ENCODE assay signal across 19 cellular contexts in the genomic region with DNA sequence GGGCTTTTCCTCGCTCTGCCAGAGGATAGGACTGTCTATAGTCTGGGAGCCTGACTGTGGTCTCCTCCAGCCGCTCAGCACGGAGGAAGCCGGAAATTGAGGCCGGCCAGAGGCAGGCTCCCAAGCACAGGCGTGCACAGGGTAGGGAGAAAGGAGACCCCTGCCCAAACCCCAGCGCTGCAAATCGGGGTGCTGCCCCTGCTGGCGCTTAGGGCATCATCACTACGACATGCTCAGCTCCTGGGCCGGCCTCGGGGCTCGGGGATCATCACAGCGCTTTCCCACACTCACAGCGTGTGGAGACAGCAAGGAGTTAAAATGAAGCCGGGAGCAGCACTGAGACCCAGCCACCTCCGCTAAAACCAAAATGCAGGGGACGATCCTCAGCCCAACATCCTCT.
A peak's percentile ranks its signal among the peaks of the same experiment; 100 is the strongest.
DNase-seq lines count a peak whose midpoint lies in the region; ATAC-seq and TF ChIP-seq lines count a peak whose summit lies in the region.
"Had no signal": no experiment of that assay in that cellular context is flagged by ENCODE, and none has a peak within 500 bp of the region (broad histone marks: within the 10 kb centered on the region; RNA-seq: fewer than 3 reads in every experiment).

No MANE protein-coding gene starts in this region.

- DNase-seq in SK-N-SH (peak; percentile 39), endothelial cell (ENCODE audit: low spot score) (peak; percentile 25), nephron progenitor cell (peak; percentile 50), thoracic aorta (ENCODE audit: low spot score) (no peak), GM13977 (ENCODE audit: low spot score) (no peak)
- no peak for DNase-seq in activated naive CD4-positive, alpha-beta T cell treated with anti-CD3 and anti-CD28 coated beads for 36 hours
- DNase-seq: CD8-positive, alpha-beta T cell; GDM1; GM23248; NCI-H2081 treated with DMSO at 0.1 percent for 48 hours; NCI-H510A; Right ventricle myocardium superior had no signal

- H3K9me3 ChIP-seq in SK-N-SH: no peaks in the 10 kb centered on the region
- no peaks in the 10 kb centered on the region for H3K9me3 ChIP-seq in thoracic aorta
- H3K9me3 ChIP-seq: BLaER1 had no signal

- H3K27ac ChIP-seq in SK-N-SH (ENCODE audit: low read depth in 2 of 2, low read length in 1 of 2) (no peak overlapping the region), thoracic aorta (peak overlapping the region; percentile 97)
- H3K27ac ChIP-seq: 22Rv1, BLaER1, GM23248, KMS-11 had no signal

- H3K4me1 Mint-ChIP-seq in endothelial cell (ENCODE audit: unreplicated experiment) (peaks cover 18% of the 10 kb centered on the region), nephron progenitor cell (peaks cover 70% of the 10 kb centered on the region)
- peaks cover 6% of the 10 kb centered on the region for H3K4me1 Mint-ChIP-seq in activated naive CD4-positive, alpha-beta T cell treated with anti-CD3 and anti-CD28 coated beads for 36 hours (ENCODE audit: low read depth)

- no peak overlapping the region for H3K9ac ChIP-seq in SK-N-SH
- H3K9ac ChIP-seq: BLaER1, GM23248, KMS-11 had no signal

- in situ Hi-C loops in GM13977 (cut with MboI; ENCODE audit: low pct_unique_long_range_greater_than_20kb, low sequenced_read_pairs, unreplicated experiment): no loop called here

- no peak for TF ChIP-seq EP300 in SK-N-SH (IDR thresholded peaks at IDR 0.05; ENCODE audit: borderline replicate concordance in 1 of 2, low read depth in 1 of 2, low read length in 1 of 2)

- H3K27ac Mint-ChIP-seq in endothelial cell (ENCODE audit: unreplicated experiment) (no peak overlapping the region), nephron progenitor cell (no peak overlapping the region)
- no peak overlapping the region for H3K27ac Mint-ChIP-seq in activated naive CD4-positive, alpha-beta T cell treated with anti-CD3 and anti-CD28 coated beads for 36 hours
- H3K27ac Mint-ChIP-seq: CD8-positive, alpha-beta T cell had no signal

- H3K4me3 Mint-ChIP-seq in endothelial cell (ENCODE audit: unreplicated experiment): peak overlapping the region; percentile 16
- peak overlapping the region; percentile 81 for H3K4me3 Mint-ChIP-seq in nephron progenitor cell
- no peak overlapping the region for H3K4me3 Mint-ChIP-seq in activated naive CD4-positive, alpha-beta T cell treated with anti-CD3 and anti-CD28 coated beads for 36 hours
- H3K4me3 Mint-ChIP-seq: CD8-positive, alpha-beta T cell had no signal

- no peaks in the 10 kb centered on the region for H3K36me3 Mint-ChIP-seq in endothelial cell (ENCODE audit: low read depth, unreplicated experiment)
- no peaks in the 10 kb centered on the region for H3K36me3 Mint-ChIP-seq in nephron progenitor cell (ENCODE audit: low read depth)
- no peaks in the 10 kb centered on the region for H3K36me3 Mint-ChIP-seq in activated naive CD4-positive, alpha-beta T cell treated with anti-CD3 and anti-CD28 coated beads for 36 hours (ENCODE audit: low read depth)
- H3K36me3 Mint-ChIP-seq: CD8-positive, alpha-beta T cell had no signal

- CTCF ChIA-PET in SK-N-SH (lab: Yijun Ruan, JAX): interaction anchor here (1.0 kb wide), 1 partner anchor 40 kb away, joined by 3 read pairs; no protein-coding TSS in a partner anchor
- CTCF ChIA-PET in activated naive CD4-positive, alpha-beta T cell treated with anti-CD3 and anti-CD28 coated beads for 36 hours (lab: Charles Lee): no interaction called here

- no peaks in the 10 kb centered on the region for H3F3A ChIP-seq in SK-N-SH (replicated peaks; ENCODE audit: insufficient read depth)

- no peak for ATAC-seq in SK-N-SH treated with all-trans-retinoic acid at 6 μM for 48 hours
- no peak for ATAC-seq in thoracic aorta (ENCODE audit: insufficient number of reproducible peaks, low FRiP score, low read depth)
- no peak for ATAC-seq in HG03045 (IDR thresholded peaks at IDR 0.05; ENCODE audit: unreplicated experiment)
- ATAC-seq: CD8-positive, alpha-beta T cell; GM12878; Panc1 had no signal

- POLR2A ChIA-PET in SK-N-SH (lab: Yijun Ruan, JAX): no interaction called here

- H2AFZ ChIP-seq in SK-N-SH (ENCODE audit: low read depth): no peak overlapping the region
- H2AFZ ChIP-seq: GM23248 had no signal

- intact Hi-C loops in activated naive CD4-positive, alpha-beta T cell treated with anti-CD3 and anti-CD28 coated beads for 36 hours (cut with micrococcal nuclease): no loop called here

- no peak overlapping the region for H3K4me2 ChIP-seq in SK-N-SH
- H3K4me2 ChIP-seq: BLaER1, KMS-11 had no signal

- no peaks in the 10 kb centered on the region for H4K20me1 ChIP-seq in SK-N-SH (ENCODE audit: insufficient read depth)

- TF ChIP-seq CTCF in SK-N-SH (IDR thresholded peaks at IDR 0.05) (no peak), endothelial cell (IDR thresholded peaks at IDR 0.05; ENCODE audit: unreplicated experiment) (no peak), nephron progenitor cell (IDR thresholded peaks at IDR 0.05) (no peak), thoracic aorta (IDR thresholded peaks at IDR 0.05) (no peak), GM13977 (IDR thresholded peaks at IDR 0.05; ENCODE audit: extremely low read depth, insufficient read depth, missing control alignments) (no peak)

- H3K27me3 ChIP-seq in SK-N-SH (ENCODE audit: insufficient read depth) (peaks cover 88% of the 10 kb centered on the region), thoracic aorta (replicated peaks; ENCODE audit: insufficient read depth) (no peaks in the 10 kb centered on the region)

- no peaks in the 10 kb centered on the region for H3K79me2 ChIP-seq in SK-N-SH (ENCODE audit: insufficient read depth)

- H3K9me3 Mint-ChIP-seq in endothelial cell (ENCODE audit: unreplicated experiment) (no peaks in the 10 kb centered on the region), nephron progenitor cell (no peaks in the 10 kb centered on the region)
- no peaks in the 10 kb centered on the region for H3K9me3 Mint-ChIP-seq in activated naive CD4-positive, alpha-beta T cell treated with anti-CD3 and anti-CD28 coated beads for 36 hours
- H3K9me3 Mint-ChIP-seq: CD8-positive, alpha-beta T cell had no signal

- H3K9me2 ChIP-seq in SK-N-SH: no peaks in the 10 kb centered on the region

- H3K4me1 ChIP-seq in SK-N-SH (ENCODE audit: control insufficient read depth in 1 of 2, insufficient read depth in 2 of 2, low read depth in 1 of 2, low read length in 1 of 2) (no peaks in the 10 kb centered on the region; a peak in 1 of 4 replicates), thoracic aorta (ENCODE audit: control insufficient read depth in 1 of 2, low read depth in 2 of 2) (peaks cover 22 to 85% of the 10 kb centered on the region in 2 donors)

- no peak for TF ChIP-seq RAD21 in SK-N-SH (IDR thresholded peaks at IDR 0.05; ENCODE audit: low read length)

- H3K4me3 ChIP-seq in SK-N-SH (ENCODE audit: low read depth in 2 of 2, low read length in 1 of 2) (no peak overlapping the region), thoracic aorta (no peak overlapping the region)
- H3K4me3 ChIP-seq: BLaER1, GM12878, GM23248 had no signal

- peaks cover 15% of the 10 kb centered on the region for H3K27me3 Mint-ChIP-seq in endothelial cell (ENCODE audit: unreplicated experiment)
- H3K27me3 Mint-ChIP-seq in nephron progenitor cell (ENCODE audit: low read depth, poor library complexity): peaks cover 92% of the 10 kb centered on the region
- peaks cover 37% of the 10 kb centered on the region for H3K27me3 Mint-ChIP-seq in activated naive CD4-positive, alpha-beta T cell treated with anti-CD3 and anti-CD28 coated beads for 36 hours (ENCODE audit: low read depth)

- WGBS in SK-N-SH (ENCODE audit: low lambda C conversion rate): 17% methylated on average over 18 of the region's 18 CpGs

- no peaks in the 10 kb centered on the region for H3K36me3 ChIP-seq in SK-N-SH (replicated peaks in 1 of 2; ENCODE audit: control insufficient read depth in 1 of 2, insufficient read depth in 2 of 2, low read length in 1 of 2)
- H3K36me3 ChIP-seq in thoracic aorta: no peaks in the 10 kb centered on the region
- H3K36me3 ChIP-seq: BLaER1 had no signal

TF ChIP-seq in SK-N-SH, 30 proteins besides CTCF, POLR2A, EP300 and RAD21 (continues in another document):
- TF ChIP-seq TEAD4 (IDR thresholded peaks at IDR 0.05; ENCODE audit: borderline replicate concordance, insufficient read depth) (no peak), MEF2A (IDR thresholded peaks at IDR 0.05; ENCODE audit: borderline replicate concordance, low read depth) (no peak), SIN3A (IDR thresholded peaks at IDR 0.05; ENCODE audit: borderline replicate concordance, low read depth, low read length) (no peak), ELF1 (IDR thresholded peaks at IDR 0.05) (no peak)

TF ChIP-seq in SK-N-SH treated with all-trans-retinoic acid at 6 μM for 48 hours, 23 proteins besides CTCF, POLR2A, EP300 and RAD21 (continues in another document):
- TF ChIP-seq ISL1 (CRISPR knock-in tag; IDR thresholded peaks at IDR 0.05): no peak
- TF ChIP-seq, protein P1, sequence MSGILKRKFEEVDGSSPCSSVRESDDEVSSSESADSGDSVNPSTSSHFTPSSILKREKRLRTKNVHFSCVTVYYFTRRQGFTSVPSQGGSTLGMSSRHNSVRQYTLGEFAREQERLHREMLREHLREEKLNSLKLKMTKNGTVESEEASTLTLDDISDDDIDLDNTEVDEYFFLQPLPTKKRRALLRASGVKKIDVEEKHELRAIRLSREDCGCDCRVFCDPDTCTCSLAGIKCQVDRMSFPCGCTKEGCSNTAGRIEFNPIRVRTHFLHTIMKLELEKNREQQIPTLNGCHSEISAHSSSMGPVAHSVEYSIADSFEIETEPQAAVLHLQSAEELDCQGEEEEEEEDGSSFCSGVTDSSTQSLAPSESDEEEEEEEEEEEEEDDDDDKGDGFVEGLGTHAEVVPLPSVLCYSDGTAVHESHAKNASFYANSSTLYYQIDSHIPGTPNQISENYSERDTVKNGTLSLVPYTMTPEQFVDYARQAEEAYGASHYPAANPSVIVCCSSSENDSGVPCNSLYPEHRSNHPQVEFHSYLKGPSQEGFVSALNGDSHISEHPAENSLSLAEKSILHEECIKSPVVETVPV (CRISPR knock-in tag; IDR thresholded peaks at IDR 0.05): no peak
- TF ChIP-seq, protein P2, sequence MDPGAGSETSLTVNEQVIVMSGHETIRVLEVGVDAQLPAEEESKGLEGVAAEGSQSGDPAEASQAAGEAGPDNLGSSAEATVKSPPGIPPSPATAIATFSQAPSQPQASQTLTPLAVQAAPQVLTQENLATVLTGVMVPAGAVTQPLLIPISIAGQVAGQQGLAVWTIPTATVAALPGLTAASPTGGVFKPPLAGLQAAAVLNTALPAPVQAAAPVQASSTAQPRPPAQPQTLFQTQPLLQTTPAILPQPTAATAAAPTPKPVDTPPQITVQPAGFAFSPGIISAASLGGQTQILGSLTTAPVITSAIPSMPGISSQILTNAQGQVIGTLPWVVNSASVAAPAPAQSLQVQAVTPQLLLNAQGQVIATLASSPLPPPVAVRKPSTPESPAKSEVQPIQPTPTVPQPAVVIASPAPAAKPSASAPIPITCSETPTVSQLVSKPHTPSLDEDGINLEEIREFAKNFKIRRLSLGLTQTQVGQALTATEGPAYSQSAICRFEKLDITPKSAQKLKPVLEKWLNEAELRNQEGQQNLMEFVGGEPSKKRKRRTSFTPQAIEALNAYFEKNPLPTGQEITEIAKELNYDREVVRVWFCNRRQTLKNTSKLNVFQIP (CRISPR knock-in tag; IDR thresholded peaks at IDR 0.05; ENCODE audit: borderline replicate concordance, low read depth): no peak
- TF ChIP-seq ZFP30 (CRISPR knock-in tag; IDR thresholded peaks at IDR 0.05): no peak

Comparison
In these comparisons a context has a peak if more than half of its experiments do, and no peak if none do; other contexts are left out.
1. DNase-seq: peak in SK-N-SH (single experiment), endothelial cell (single experiment) and nephron progenitor cell (single experiment); none in thoracic aorta (single experiment), activated naive CD4-positive, alpha-beta T cell treated with anti-CD3 and anti-CD28 coated beads for 36 hours (single experiment) and GM13977 (single experiment).
2. H3K27ac ChIP-seq: peak in thoracic aorta (2 of 2); none in SK-N-SH (0 of 2).